8 cellular contexts compared by ENCODE assay signal in genomic region chr7:873367-874002, GRCh38. TPM values are rescaled to one million over a fixed set of nuclear protein-coding genes. Genes with fewer than 3 reads are reported as not detected.
DNase-seq lines count a peak whose midpoint lies in the region; ATAC-seq, FAIRE-seq and TF ChIP-seq lines count a peak whose summit lies in the region.

No MANE protein-coding gene starts in this region.

- H3K9me3 ChIP-seq in Caco-2 (no peaks in the 10 kb centered on the region), OCI-LY1 (ENCODE audit: low read length) (no peaks in the 10 kb centered on the region), mucosa of descending colon (no peaks in the 10 kb centered on the region)

- H3K9me2 ChIP-seq in OCI-LY1 (ENCODE audit: low read depth, low read length) = no peaks in the 10 kb centered on the region

- intact Hi-C loops in Caco-2 (cut with micrococcal nuclease; ENCODE audit: unreplicated experiment) (loop anchor here (1.0 to 5.0 kb wide), 5 partner anchors 12 to 551 kb away; no protein-coding TSS in a partner anchor), mucosa of descending colon (cut with DNase I, micrococcal nuclease) (loop anchor here in 1 of 2 donors (5.0 kb wide), 1 partner anchor 86 kb away; no protein-coding TSS in a partner anchor)

- peak overlapping the region; percentile 19 for H3K9ac ChIP-seq in OCI-LY1 (ENCODE audit: low read length)

- TSS peak; percentile 10 for BruUV-seq in Caco-2 (replicated peaks; lab: Mats Ljungman, UMichigan)

- TF ChIP-seq CTCF in Caco-2 (IDR thresholded peaks at IDR 0.05; ENCODE audit: insufficient read depth in 1 of 2, low read depth in 1 of 2, low read length in 1 of 2, severe bottlenecking in 1 of 2, unreplicated experiment in 1 of 2) (peak; percentile 96 to 97), OCI-LY1 (IDR thresholded peaks at IDR 0.05; ENCODE audit: low read length) (peak; percentile 97), mucosa of descending colon (IDR thresholded peaks at IDR 0.05) (peak; percentile 92)

- H2AFZ ChIP-seq in OCI-LY1 (ENCODE audit: low read length) = 0 out of 2 replicates have a peak overlapping the region, but pooled peaks have one; percentile 5

- peaks cover 9% of the 10 kb centered on the region for H3K4me1 Mint-ChIP-seq in Caco-2 (ENCODE audit: low read depth, unreplicated experiment)

- H3K27me3 Mint-ChIP-seq in Caco-2 (ENCODE audit: insufficient read depth, unreplicated experiment) = no peaks in the 10 kb centered on the region

- H3K4me3 ChIP-seq in Caco-2 (ENCODE audit: low read depth, low read length) (no peak overlapping the region), OCI-LY1 (ENCODE audit: low read depth, low read length, poor library complexity, severe bottlenecking) (no peak overlapping the region), mucosa of descending colon (no peak overlapping the region)

- no peaks in the 10 kb centered on the region for H4K20me1 ChIP-seq in OCI-LY1 (ENCODE audit: insufficient read depth, low read length)

- no peaks in the 10 kb centered on the region for H3K9me3 Mint-ChIP-seq in Caco-2 (ENCODE audit: unreplicated experiment)

- H3K27me3 ChIP-seq in Caco-2 (replicated peaks; ENCODE audit: control insufficient read depth, insufficient read depth, low read length) (no peaks in the 10 kb centered on the region), OCI-LY1 (ENCODE audit: insufficient read depth, low read length) (no peaks in the 10 kb centered on the region)

- peak overlapping the region; percentile 69 for H3K27ac ChIP-seq in OCI-LY1 (ENCODE audit: low read depth, low read length, poor library complexity, severe bottlenecking)

- H3K4me1 ChIP-seq in Caco-2 = peaks cover 16% of the 10 kb centered on the region
- H3K4me1 ChIP-seq in OCI-LY1 (ENCODE audit: insufficient read depth, low read length, severe bottlenecking) = peaks cover 36% of the 10 kb centered on the region
- peaks cover 10% of the 10 kb centered on the region for H3K4me1 ChIP-seq in mucosa of descending colon (ENCODE audit: low read depth)

- peaks cover 11% of the 10 kb centered on the region for H3F3A ChIP-seq in OCI-LY1 (ENCODE audit: insufficient read depth, low read length)

- peaks cover 58% of the 10 kb centered on the region for H3K36me3 Mint-ChIP-seq in Caco-2 (ENCODE audit: insufficient read depth, unreplicated experiment)

- peak overlapping the region; percentile 21; the same call in 1 of the 2 replicates for H3K4me2 ChIP-seq in OCI-LY1 (ENCODE audit: low read length)

- CTCF ChIA-PET in Caco-2 (lab: Charles Lee) = interaction anchor here (0.5 to 3.6 kb wide), 14 partner anchors 13 to 554 kb away, joined by 3 to 58 read pairs (median 4); partner anchors contain the start of gene SUN1

- peak; percentile 73 for ATAC-seq in mucosa of descending colon
- no peak for ATAC-seq in GM19023 (IDR thresholded peaks at IDR 0.05; ENCODE audit: unreplicated experiment)

- DNase-seq in Caco-2 (peak; percentile 84 to 89), HTR-8/SVneo (ENCODE audit: insufficient read length, low spot score) (peak; percentile 97), epidermal melanocyte (ENCODE audit: insufficient read length, low spot score) (peak; percentile 83), mucosa of descending colon (peak; percentile 85 to 91 (median 87))
- peak; percentile 69 for DNase-seq in activated CD8-positive, alpha-beta memory T cell treated with anti-CD3 and anti-CD28 coated beads, Interleukin-2, amount 50 U/mL, for 4 hours
- peak; percentile 16 to 39 for DNase-seq in stimulated activated CD8-positive, alpha-beta memory T cell treated with anti-CD3 and anti-CD28 coated beads, Interleukin-4, amount 100 ng/mL, for 1 hour (ENCODE audit: low read depth in 2 of 2, low spot score in 1 of 2)

- H3K4me3 Mint-ChIP-seq in Caco-2 (ENCODE audit: unreplicated experiment) = no peak overlapping the region

- H3K36me3 ChIP-seq in Caco-2 (ENCODE audit: control insufficient read depth, insufficient read depth, low read length) (peaks cover 3% of the 10 kb centered on the region), OCI-LY1 (ENCODE audit: insufficient read depth, low read length) (peaks cover 39% of the 10 kb centered on the region), mucosa of descending colon (ENCODE audit: low read depth) (peaks cover 4% of the 10 kb centered on the region)

- peak overlapping the region; percentile 48 for H3K27ac Mint-ChIP-seq in Caco-2 (ENCODE audit: unreplicated experiment)

- POLR2A ChIA-PET in Caco-2 (lab: Charles Lee) = interaction anchor here (0.6 to 1.0 kb wide), 3 partner anchors 12 to 147 kb away, joined by 3 to 4 read pairs (median 3); partner anchors contain the start of gene PRKAR1B

- H3K79me2 ChIP-seq in OCI-LY1 (ENCODE audit: insufficient read depth, low read length) = peaks cover 8% of the 10 kb centered on the region

- peak; percentile 52 for FAIRE-seq in HTR-8/SVneo (lab: Jason Lieb, UNC)

RNA-seq across cellular contexts. Expression of gene GET4, which starts 2.9 kb away (rescaled TPM):
- total RNA-seq in Caco-2 (2022) (124 and 130 TPM in 2 replicates), mucosa of descending colon (10 to 100 TPM; 36.9 to 48.8 (median 48.2) TPM)

RNA-seq across cellular contexts. Expression of gene SUN1, which starts 41.2 kb away (rescaled TPM):
- total RNA-seq in Caco-2 (2022) (141 and 146 TPM in 2 replicates), mucosa of descending colon (100 to 1,000 TPM; 151 to 179 (median 164) TPM)

Comparison
In these comparisons a context has a peak if more than half of its experiments do, and no peak if none do; other contexts are left out.
1. DNase-seq: peak in every context shown above with its lines; median percentile 97 in HTR-8/SVneo; 87 in mucosa of descending colon; 86 in Caco-2; 83 in epidermal melanocyte; 69 in activated CD8-positive, alpha-beta memory T cell treated with anti-CD3 and anti-CD28 coated beads, Interleukin-2, amount 50 U/mL, for 4 hours; 28 in stimulated activated CD8-positive, alpha-beta memory T cell treated with anti-CD3 and anti-CD28 coated beads, Interleukin-4, amount 100 ng/mL, for 1 hour.